Comparison of ENCODE assay signal across 8 cellular contexts in the genomic region with DNA sequence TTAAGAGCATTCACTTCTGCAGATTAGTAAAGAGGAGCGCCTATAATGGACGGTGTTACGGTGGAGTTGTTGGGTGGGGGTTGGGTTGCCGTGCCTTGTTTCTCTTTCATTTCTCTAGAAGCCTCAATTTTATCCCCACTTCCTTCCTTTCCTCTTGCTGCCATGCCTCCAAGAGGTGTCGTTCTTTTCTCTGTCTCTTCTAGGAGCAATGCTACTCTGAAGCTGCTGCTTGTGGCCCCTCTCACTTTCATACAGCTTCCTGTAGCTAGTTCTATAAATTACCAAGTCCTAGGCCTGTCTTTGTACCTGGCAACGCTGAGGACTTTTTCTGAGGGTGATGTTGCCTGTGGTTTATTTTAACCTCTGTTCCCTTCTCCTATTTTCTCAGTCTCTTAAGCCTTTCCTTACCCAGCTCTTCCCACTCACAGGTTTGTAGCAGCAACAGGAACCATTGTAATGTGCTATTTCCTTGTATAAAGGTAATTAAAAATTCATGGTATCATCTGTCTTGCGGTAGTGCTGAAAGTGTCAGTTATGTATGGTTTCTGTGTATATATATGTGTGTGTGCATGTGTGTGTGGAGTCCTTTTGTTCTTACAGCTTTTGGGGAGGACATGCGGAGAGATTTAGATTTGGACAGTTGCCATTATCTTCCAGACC. TPM values are rescaled to one million over a fixed set of nuclear protein-coding genes. Genes with fewer than 3 reads are reported as not detected.
DNase-seq lines count a peak whose midpoint lies in the region; ATAC-seq and TF ChIP-seq lines count a peak whose summit lies in the region.

No MANE protein-coding gene starts in this region.

- TF ChIP-seq EP300 in stomach (IDR thresholded peaks at IDR 0.05) = no peak

- TF ChIP-seq POLR2A in stomach (IDR thresholded peaks at IDR 0.05) = no peak

- H3K4me3 Mint-ChIP-seq in CD4-positive, alpha-beta memory T cell = no peak overlapping the region

- H3K4me1 Mint-ChIP-seq in CD4-positive, alpha-beta memory T cell = peaks cover 0 to 28% (median 16%) of the 10 kb centered on the region in 4 donors

- H3K27ac ChIP-seq in CD4-positive, alpha-beta memory T cell (ENCODE audit: low read depth, low read length) = peak overlapping the region; percentile 71
- H3K27ac ChIP-seq in stomach = peak overlapping the region in 3 of 5 donors; percentile 1 to 72 (median 41)

- CTCF ChIA-PET in CD4-positive, alpha-beta memory T cell (lab: Charles Lee; ENCODE audit: partially characterized antibody) = interaction anchor here (1.0 to 3.5 kb wide), 6 partner anchors 12 to 109 kb away, joined by 3 to 36 read pairs (median 4); a partner anchor contains a TSS

- H3K27me3 Mint-ChIP-seq in CD4-positive, alpha-beta memory T cell = no peaks in the 10 kb centered on the region

- TF ChIP-seq CTCF in stomach (IDR thresholded peaks at IDR 0.05) = no peak

- no peaks in the 10 kb centered on the region for H3K36me3 ChIP-seq in CD4-positive, alpha-beta memory T cell (ENCODE audit: insufficient read depth, low read length)
- H3K36me3 ChIP-seq in stomach = no peaks in the 10 kb centered on the region

- ATAC-seq in GM19438 (IDR thresholded peaks at IDR 0.05; ENCODE audit: low read depth, unreplicated experiment) (peak; percentile 92), HG03520 (IDR thresholded peaks at IDR 0.05; ENCODE audit: unreplicated experiment) (peak; percentile 92), left lobe of liver (peak; percentile 27)

- H3K9me3 Mint-ChIP-seq in CD4-positive, alpha-beta memory T cell = peaks cover 0 to 2% (median 0%) of the 10 kb centered on the region in 8 donors

- WGBS in stomach, 5 donors = 64 to 78% (median 70%) methylated on average over 8 of the region's 8 CpGs

- peak overlapping the region; percentile 48 to 57 for H3K4me3 ChIP-seq in CD4-positive, alpha-beta memory T cell (ENCODE audit: low read length in 2 of 2)
- H3K4me3 ChIP-seq in stomach = peak overlapping the region; percentile 0 to 25 (median 9)

- no peaks in the 10 kb centered on the region for H3K27me3 ChIP-seq in CD4-positive, alpha-beta memory T cell (ENCODE audit: insufficient read depth, low read length)
- no peaks in the 10 kb centered on the region for H3K27me3 ChIP-seq in stomach

- H3K27ac Mint-ChIP-seq in CD4-positive, alpha-beta memory T cell = no peak overlapping the region

- intact Hi-C loops in CD4-positive, alpha-beta memory T cell (cut with micrococcal nuclease) = loop anchor here (1.0 to 5.0 kb wide), 2 partner anchors 42 to 108 kb away; no protein-coding TSS in a partner anchor
- intact Hi-C loops in stomach (cut with DNase I; ENCODE audit: low total_unique reads) = no loop called here

- DNase-seq in CD4-positive, alpha-beta memory T cell = peak; percentile 54 to 67 (median 64)
- peak; percentile 31 to 47 for DNase-seq in activated CD4-positive, alpha-beta T cell treated with anti-CD3 and anti-CD28 coated beads for 24 hours (ENCODE audit: low read depth in 2 of 2)
- no peak for DNase-seq in left lobe of liver (ENCODE audit: low spot score)
- no peak for DNase-seq in stomach
- no peak for DNase-seq in NCI-H1930 (lab: John Stamatoyannopoulos, UW)
- no peak for DNase-seq in H4 (ENCODE audit: low spot score)

- H3K9me3 ChIP-seq in CD4-positive, alpha-beta memory T cell (ENCODE audit: control insufficient read depth in 1 of 2, low read length in 2 of 2) = no peaks in the 10 kb centered on the region
- peaks cover 0 to 15% (median 11%) of the 10 kb centered on the region in 4 donors for H3K9me3 ChIP-seq in stomach

- POLR2A ChIA-PET in CD4-positive, alpha-beta memory T cell (lab: Charles Lee; ENCODE audit: partially characterized antibody) = interaction anchor here (0.8 to 7.0 kb wide), 5 partner anchors 9 to 108 kb away, joined by 3 to 156 read pairs (median 4); a partner anchor contains a TSS

- H3K36me3 Mint-ChIP-seq in CD4-positive, alpha-beta memory T cell = peaks cover 0 to 3% of the 10 kb centered on the region in 2 donors

- peaks cover 31% of the 10 kb centered on the region for H3K4me1 ChIP-seq in CD4-positive, alpha-beta memory T cell (ENCODE audit: insufficient read depth, low read length)
- H3K4me1 ChIP-seq in stomach = no peaks in the 10 kb centered on the region

RNA-seq across cellular contexts. Expression of a gene that starts 44.0 kb away (rescaled TPM):
- 10 to 100 TPM; 47.0 to 53.5 TPM for total RNA-seq in CD4-positive, alpha-beta memory T cell
- 1 to 10 TPM; 3.5 to 9.6 TPM for polyA plus RNA-seq in CD4-positive, alpha-beta memory T cell
- total RNA-seq in left lobe of liver = 3.3 TPM
- total RNA-seq in stomach = 10 to 100 TPM in 4 of 5 donors, 1 to 10 TPM in 1; 9.9 to 50.7 (median 18.5) TPM
- polyA plus RNA-seq in stomach = 1 to 10 TPM; 2.1 to 2.3 (median 2.2) TPM
- total RNA-seq in H4 (2014; rRNA removed; shearing (Covaris generic)) = 6.3 and 6.9 TPM in 2 replicates

Comparison
In these comparisons a context has a peak if more than half of its experiments do, and no peak if none do; other contexts are left out.
1. DNase-seq: peak in CD4-positive, alpha-beta memory T cell (5 of 5) and activated CD4-positive, alpha-beta T cell treated with anti-CD3 and anti-CD28 coated beads for 24 hours (2 of 2); none in left lobe of liver (single experiment), stomach (single experiment), NCI-H1930 (0 of 2) and H4 (single experiment).
2. ATAC-seq: peak in every context shown above with its lines; median percentile 92 in GM19438; 92 in HG03520; 27 in left lobe of liver.